In genomic region chr19:22144394-22144793, GRCh38 we compare ENCODE assay signal across 1 cellular context.
A peak's percentile ranks its signal among the peaks of the same experiment; 100 is the strongest.
TF ChIP-seq lines count a peak whose summit lies in the region.

No MANE protein-coding gene starts in this region.

TF ChIP-seq in HepG2, 621 proteins besides CTCF, POLR2A, EP300 and RAD21:
- TF ChIP-seq CEBPZ (IDR thresholded peaks at IDR 0.05; ENCODE audit: low read length) (peak; percentile 37; the same call in 1 of the 2 replicates), ZNF616 (CRISPR knock-in tag; IDR thresholded peaks at IDR 0.05; ENCODE audit: low read depth) (peak; percentile 100), ZSCAN12 (CRISPR knock-in tag; IDR thresholded peaks at IDR 0.05) (no peak), ARNTL (CRISPR knock-in tag; IDR thresholded peaks at IDR 0.05) (no peak), SETDB1 (CRISPR knock-in tag; IDR thresholded peaks at IDR 0.05; ENCODE audit: borderline replicate concordance) (peak; percentile 85; the same call in 1 of the 2 replicates), RBAK (CRISPR knock-in tag; IDR thresholded peaks at IDR 0.05) (no peak), HMG20A (CRISPR knock-in tag; IDR thresholded peaks at IDR 0.05; ENCODE audit: borderline replicate concordance) (no peak), RAD51 (IDR thresholded peaks at IDR 0.05; ENCODE audit: borderline replicate concordance) (no peak), CREM (IDR thresholded peaks at IDR 0.05) (no peak), CREM (CRISPR knock-in tag; IDR thresholded peaks at IDR 0.05) (no peak), CBX1 (IDR thresholded peaks at IDR 0.05; ENCODE audit: low read depth) (peak; percentile 96), MTA3 (CRISPR knock-in tag; IDR thresholded peaks at IDR 0.05) (no peak), ZKSCAN1 (IDR thresholded peaks at IDR 0.05; ENCODE audit: low read length) (peak; percentile 67; the same call in 1 of the 2 replicates), ZNF280D (CRISPR knock-in tag; IDR thresholded peaks at IDR 0.05) (peak; percentile 96), CBX5 (CRISPR knock-in tag; IDR thresholded peaks at IDR 0.05; ENCODE audit: borderline replicate concordance) (peak; percentile 75; the same call in 1 of the 2 replicates), ZNF724P (CRISPR knock-in tag; IDR thresholded peaks at IDR 0.05; ENCODE audit: borderline replicate concordance) (no peak), JDP2 (CRISPR knock-in tag; IDR thresholded peaks at IDR 0.05; ENCODE audit: borderline replicate concordance) (no peak)
